In genomic region chr15:75639709-75640482, GRCh38 we compare ENCODE assay signal across 8 cellular contexts. TPM values are rescaled to one million over a fixed set of nuclear protein-coding genes. Genes with fewer than 3 reads are reported as not detected.
DNase-seq lines count a peak whose midpoint lies in the region; ATAC-seq and TF ChIP-seq lines count a peak whose summit lies in the region.

TSS of gene IMP3 (minus strand) at chr15:75640224. CDS start at chr15:75640168, 56 bp downstream.

- no peak for TF ChIP-seq CTCF in GM12875 (IDR thresholded peaks at IDR 0.05; ENCODE audit: borderline replicate concordance, insufficient read depth, low read depth, low read length)
- TF ChIP-seq CTCF in cardiac muscle cell (IDR thresholded peaks at IDR 0.05; ENCODE audit: low read depth, low read length) = no peak
- no peak for TF ChIP-seq CTCF in transverse colon (IDR thresholded peaks at IDR 0.05)

- peak within 1 kb of the TSS; percentile 11 for H3K4ac ChIP-seq in trophoblast cell (ENCODE audit: low read depth, low read length)

- in situ Hi-C loops in transverse colon (cut with MboI; ENCODE audit: low pct_ligation_motif_present in 1 of 4, low pct_unique_long_range_greater_than_20kb in 1 of 4, low sequenced_read_pairs in 3 of 4) = loop anchor here (5.0 to 25.0 kb wide), 2 partner anchors 32 to 278 kb away; partner anchors contain the start of gene MAN2C1 (in 3 of the 4)

- H2BK120ac ChIP-seq in trophoblast cell (ENCODE audit: insufficient read depth, low read length, poor library complexity) = peak within 1 kb of the TSS; percentile 67

- peak within 1 kb of the TSS; percentile 96 for H3K4me2 ChIP-seq in trophoblast cell (ENCODE audit: low read length)

- peak within 1 kb of the TSS; percentile 90 for H4K8ac ChIP-seq in trophoblast cell (ENCODE audit: low read depth, low read length)

- ATAC-seq in HG02798 (IDR thresholded peaks at IDR 0.05; ENCODE audit: poor library complexity, unreplicated experiment) = peak; percentile 94

- peak within 1 kb of the TSS; percentile 75 for H2AK5ac ChIP-seq in trophoblast cell (ENCODE audit: low read length)

- TF ChIP-seq POLR2A in transverse colon (IDR thresholded peaks at IDR 0.05) = peak; percentile 99

- peak within 1 kb of the TSS; percentile 59 for H3K18ac ChIP-seq in trophoblast cell (ENCODE audit: low read length)

- TF ChIP-seq EP300 in transverse colon (IDR thresholded peaks at IDR 0.05; ENCODE audit: low read depth) = no peak

- H3K36me3 ChIP-seq in adipocyte (ENCODE audit: control insufficient read depth, insufficient read depth, low read length, severe bottlenecking) (no peaks in the 10 kb centered on the region), cardiac muscle cell (no peaks in the 10 kb centered on the region), trophoblast cell (ENCODE audit: control insufficient read depth in 1 of 2, insufficient read depth in 2 of 2, low read length in 2 of 2) (peaks cover 0 to 4% of the 10 kb centered on the region in 2 experiments), transverse colon (no peaks in the 10 kb centered on the region)

- H3K27me3 ChIP-seq in adipocyte (replicated peaks; ENCODE audit: control insufficient read depth, insufficient read depth, low read length) (no peaks in the 10 kb centered on the region), cardiac muscle cell (no peaks in the 10 kb centered on the region), trophoblast cell (ENCODE audit: insufficient read depth, low read length) (no peaks in the 10 kb centered on the region), transverse colon (no peaks in the 10 kb centered on the region)

- H3K27ac ChIP-seq in cardiac muscle cell (peak within 1 kb of the TSS; percentile 86), trophoblast cell (ENCODE audit: low read depth, low read length) (peak within 1 kb of the TSS; percentile 69), transverse colon (peak within 1 kb of the TSS; percentile 94 to 99 (median 96))

- peaks cover 39% of the 10 kb centered on the region for H3K4me1 ChIP-seq in adipocyte (ENCODE audit: control insufficient read depth, insufficient read depth, low read length)
- H3K4me1 ChIP-seq in cardiac muscle cell (ENCODE audit: low read depth) = no peaks in the 10 kb centered on the region
- H3K4me1 ChIP-seq in trophoblast cell (ENCODE audit: control insufficient read depth in 1 of 2, insufficient read depth in 2 of 2, low read length in 2 of 2) = peaks cover 0 to 11% of the 10 kb centered on the region in 2 experiments
- H3K4me1 ChIP-seq in transverse colon = peaks cover 18 to 40% (median 33%) of the 10 kb centered on the region in 4 donors

- peak within 1 kb of the TSS; percentile 91 for H2AFZ ChIP-seq in trophoblast cell (ENCODE audit: insufficient read depth, low read length, poor library complexity)

- WGBS in trophoblast cell (ENCODE audit: extremely low coverage, insufficient coverage, insufficient read length) = no CpG with 5 or more reads among the region's 83 CpGs
- WGBS in transverse colon (ENCODE audit: low coverage in 1 of 2), 2 donors = 0% methylated on average over 52 of the region's 83 CpGs; no CpG with 5 or more reads in 1 of the 2 donors

- no peak within 1 kb of the TSS for H3K23ac ChIP-seq in trophoblast cell (ENCODE audit: low read length)

- no peaks in the 10 kb centered on the region for H3K9me3 ChIP-seq in adipocyte (ENCODE audit: control insufficient read depth, low read length)
- no peaks in the 10 kb centered on the region for H3K9me3 ChIP-seq in cardiac muscle cell (ENCODE audit: low read depth)
- no peaks in the 10 kb centered on the region for H3K9me3 ChIP-seq in trophoblast cell (ENCODE audit: insufficient read depth, low read depth, low read length)
- H3K9me3 ChIP-seq in transverse colon = no peaks in the 10 kb centered on the region

- H4K12ac ChIP-seq in trophoblast cell (ENCODE audit: low read depth, low read length) = peak within 1 kb of the TSS; percentile 78

- H3K79me1 ChIP-seq in trophoblast cell (ENCODE audit: low read length) = peaks cover 10% of the 10 kb centered on the region

- H2BK12ac ChIP-seq in trophoblast cell (ENCODE audit: low read length) = no peak within 1 kb of the TSS

- H3K14ac ChIP-seq in trophoblast cell (ENCODE audit: low read length) = peak within 1 kb of the TSS; percentile 80

- intact Hi-C loops in transverse colon (cut with DNase I; ENCODE audit: low total_unique reads) = loop anchor here (5.0 kb wide), 1 partner anchor 42 kb away; no protein-coding TSS in a partner anchor

- H3K79me2 ChIP-seq in trophoblast cell (ENCODE audit: control insufficient read depth, insufficient read depth, low read length, poor library complexity) = peaks cover 9% of the 10 kb centered on the region

- peak within 1 kb of the TSS; percentile 54 for H2BK5ac ChIP-seq in trophoblast cell (ENCODE audit: low read depth, low read length, poor library complexity)

- H3K9ac ChIP-seq in adipocyte (ENCODE audit: low read length) (peak within 1 kb of the TSS; percentile 97), trophoblast cell (ENCODE audit: low read length) (peak within 1 kb of the TSS; percentile 94)

- H4K91ac ChIP-seq in trophoblast cell (ENCODE audit: low read depth, low read length) = peak within 1 kb of the TSS; percentile 68

- DNase-seq in NCI-H1436 (lab: John Stamatoyannopoulos, UW) (peak; percentile 97), T follicular helper cell (ENCODE audit: low read depth) (peak; percentile 89), adipocyte (ENCODE audit: low read depth) (peak; percentile 99), cardiac muscle cell (ENCODE audit: low read depth in 1 of 2, low spot score in 1 of 2) (peak; percentile 98), trophoblast cell (peak; percentile 96 to 99), transverse colon (peak; percentile 96)

- peak within 1 kb of the TSS; percentile 97 for H3K4me3 ChIP-seq in GM12875 (ENCODE audit: low read depth, low read length)
- H3K4me3 ChIP-seq in adipocyte (ENCODE audit: low read length) = peak within 1 kb of the TSS; percentile 96
- peak within 1 kb of the TSS; percentile 75 for H3K4me3 ChIP-seq in cardiac muscle cell
- H3K4me3 ChIP-seq in trophoblast cell (ENCODE audit: low read depth, low read length) = peak within 1 kb of the TSS; percentile 99
- H3K4me3 ChIP-seq in transverse colon = peak within 1 kb of the TSS; percentile 56 to 90 (median 78)

RNA-seq across cellular contexts. Expression of gene IMP3, which starts in this region (rescaled TPM):
- total RNA-seq in cardiac muscle cell (116 and 130 TPM in 2 replicates), transverse colon (100 to 1,000 TPM in 2 of 4 donors, 10 to 100 TPM in 2; 37.2 to 131 (median 108) TPM)
- polyA plus RNA-seq in cardiac muscle cell = 83.9 and 105 TPM in 2 replicates
- 41.5 and 44.6 TPM in 2 replicates for polyA plus RNA-seq in trophoblast cell (2013)

Comparison
In these comparisons a context has a peak if more than half of its experiments do, and no peak if none do; other contexts are left out.
1. Peak in every context shown above with its lines: DNase-seq, ATAC-seq, H3K4me3 ChIP-seq and H3K27ac ChIP-seq.